25 cellular contexts compared by ENCODE assay signal in the genomic region with DNA sequence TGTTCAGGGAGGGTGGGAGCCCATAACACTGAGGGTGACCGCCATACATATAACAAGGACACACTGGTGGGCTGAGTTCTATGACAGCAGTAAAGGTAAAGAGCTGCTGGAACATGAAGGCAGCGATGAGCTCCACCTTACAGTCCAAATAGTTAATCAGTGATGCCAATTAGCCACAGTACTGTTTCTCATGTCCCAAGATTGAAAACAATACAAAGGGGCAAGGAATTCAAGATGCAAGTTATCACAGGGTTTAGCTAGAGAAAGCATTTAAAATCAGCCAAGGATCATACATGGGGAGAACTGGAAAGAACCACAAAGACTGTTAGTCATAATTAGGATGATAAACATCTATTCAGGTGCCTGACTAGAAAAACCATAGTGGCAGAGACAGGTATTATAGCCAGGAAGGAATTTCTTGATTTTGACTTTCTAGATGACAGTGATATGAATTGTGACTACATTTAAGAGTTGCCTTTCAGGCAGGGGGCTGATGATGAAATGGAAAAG.
"Had no signal": no experiment of that assay in that cellular context is flagged by ENCODE, and none has a peak within 500 bp of the region (broad histone marks: within the 10 kb centered on the region; RNA-seq: fewer than 3 reads in every experiment).

No MANE protein-coding gene starts in this region.

- H3K27ac ChIP-seq: heart right ventricle, hepatocyte, lower lobe of right lung, ovary, prostate gland, skin epidermis, tibial nerve, vagina had no signal

- H3K4me3 Mint-ChIP-seq: mesothelial cell of epicardium; naive B cell; natural killer cell; stimulated activated memory B cell treated with anti-CD40 and anti-IgM and Interleukin-4, amounts not matched to agents 10 μg/mL and 1 μg/mL and 100 μg/mL, for 72 hours; stimulated activated naive CD8-positive, alpha-beta T cell treated with anti-CD3 and anti-CD28 coated beads, Interleukin-15, amount 100 ng/mL, for 72 hours; type B pancreatic cell had no signal

- H3K36me3 ChIP-seq: heart right ventricle, lower lobe of right lung, ovary, prostate gland, tibial nerve, vagina had no signal

- H3K9me3 ChIP-seq: lower lobe of right lung, ovary, prostate gland, vagina had no signal

- H3K27me3 Mint-ChIP-seq: naive B cell; stimulated activated memory B cell treated with anti-CD40 and anti-IgM and Interleukin-4, amounts not matched to agents 10 μg/mL and 1 μg/mL and 100 μg/mL, for 72 hours; stimulated activated naive CD8-positive, alpha-beta T cell treated with anti-CD3 and anti-CD28 coated beads, Interleukin-15, amount 100 ng/mL, for 72 hours; type B pancreatic cell had no signal

- H3K27ac Mint-ChIP-seq: mesothelial cell of epicardium; naive B cell; natural killer cell; stimulated activated memory B cell treated with anti-CD40 and anti-IgM and Interleukin-4, amounts not matched to agents 10 μg/mL and 1 μg/mL and 100 μg/mL, for 72 hours; stimulated activated naive CD8-positive, alpha-beta T cell treated with anti-CD3 and anti-CD28 coated beads, Interleukin-15, amount 100 ng/mL, for 72 hours; type B pancreatic cell had no signal

- H3K4me2 ChIP-seq: hepatocyte had no signal

- H3K4me1 ChIP-seq: heart right ventricle, lower lobe of right lung, prostate gland, tibial nerve, vagina had no signal

- H3K9me3 Mint-ChIP-seq: type B pancreatic cell had no signal

- H3K27me3 ChIP-seq: heart right ventricle, hepatocyte, ovary, tibial nerve, vagina had no signal

- ATAC-seq: heart right ventricle; left cardiac atrium; left lobe of liver; lower lobe of right lung; natural killer cell; right cardiac atrium; sciatic nerve; stimulated activated memory B cell treated with anti-CD40 and anti-IgM and Interleukin-4, amounts not matched to agents 10 μg/mL and 1 μg/mL and 100 μg/mL, for 72 hours; stimulated activated naive CD8-positive, alpha-beta T cell treated with anti-CD3 and anti-CD28 coated beads, Interleukin-15, amount 100 ng/mL, for 72 hours had no signal

- H3K36me3 Mint-ChIP-seq: natural killer cell, type B pancreatic cell had no signal

- H3K4me1 Mint-ChIP-seq: mesothelial cell of epicardium; naive B cell; natural killer cell; stimulated activated memory B cell treated with anti-CD40 and anti-IgM and Interleukin-4, amounts not matched to agents 10 μg/mL and 1 μg/mL and 100 μg/mL, for 72 hours; stimulated activated naive CD8-positive, alpha-beta T cell treated with anti-CD3 and anti-CD28 coated beads, Interleukin-15, amount 100 ng/mL, for 72 hours had no signal

- DNase-seq: heart right ventricle; islet precursor cell; kidney glomerular epithelial cell; left cardiac atrium; lower lobe of right lung; mesendoderm; naive B cell; natural killer cell; ovary; retina; right cardiac atrium; stimulated activated CD4-positive, alpha-beta T cell treated with anti-CD3 and anti-CD28 coated beads, Interleukin-4, amount 100 ng/mL, for 24 hours; stimulated activated naive CD4-positive, alpha-beta T cell treated with Interleukin-2 at 50 U/mL for 16 hours; stimulated activated naive CD8-positive, alpha-beta T cell treated with anti-CD3 and anti-CD28 coated beads, Interleukin-15, amount 100 ng/mL, for 72 hours; substantia nigra had no signal

- H3K4me3 ChIP-seq: heart right ventricle, hepatocyte, lower lobe of right lung, ovary, prostate gland, skin epidermis, tibial nerve, vagina had no signal
